ENCODE assay signal across 8 cellular contexts in the genomic region with DNA sequence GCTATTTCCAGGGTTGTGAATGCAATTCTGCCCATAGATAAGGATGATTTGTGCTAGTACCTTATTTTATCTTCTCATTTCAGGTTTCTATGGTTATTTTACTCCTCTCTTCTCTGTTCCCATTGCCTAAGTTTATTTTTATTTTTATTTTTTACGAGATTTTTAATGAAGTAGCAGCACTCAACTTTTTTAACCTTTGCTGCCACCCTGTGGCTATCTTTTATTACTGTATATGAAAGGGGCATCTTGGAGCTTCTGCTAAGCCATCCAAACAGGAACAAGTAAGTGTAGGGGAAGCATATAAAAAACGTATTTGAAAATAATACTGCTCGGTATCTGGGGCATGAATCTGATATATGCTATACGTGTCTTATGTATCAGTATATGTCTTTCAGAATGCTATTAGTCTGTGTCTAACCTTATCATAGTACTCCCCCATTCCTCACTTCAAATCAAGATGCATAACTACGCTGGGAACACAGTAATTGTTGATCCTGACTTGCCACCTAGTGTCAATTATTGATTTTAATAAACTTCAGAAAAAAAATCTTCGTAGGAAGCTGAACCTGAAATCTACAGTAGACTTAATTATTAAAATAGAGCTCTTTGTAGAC.
DNase-seq lines count a peak whose midpoint lies in the region; ATAC-seq and TF ChIP-seq lines count a peak whose summit lies in the region.

No MANE protein-coding gene starts in this region.

- no peak overlapping the region for H3K4me3 ChIP-seq in fibroblast of villous mesenchyme (ENCODE audit: low read depth, low read length)

- peaks cover 16% of the 10 kb centered on the region for H3K4me1 Mint-ChIP-seq in T-helper 17 cell

- intact Hi-C loops in posterior vena cava (cut with DNase I): no loop called here

- ATAC-seq in T-helper 17 cell: peak; percentile 83
- no peak for ATAC-seq in GM18907 (IDR thresholded peaks at IDR 0.05; ENCODE audit: unreplicated experiment)

- no peaks in the 10 kb centered on the region for H3K27me3 Mint-ChIP-seq in T-helper 17 cell

- DNase-seq in DMS 273 (lab: John Stamatoyannopoulos, UW; ENCODE audit: unreplicated experiment) (peak; percentile 59), DMS 273 treated with DMSO at 0.1 percent for 48 hours (lab: John Stamatoyannopoulos, UW) (no peak), HT-29 (ENCODE audit: low spot score) (peak; percentile 58), T-helper 17 cell (no peak), fibroblast of villous mesenchyme (ENCODE audit: low read depth) (peak; percentile 61), renal cortical epithelial cell (ENCODE audit: low read depth) (peak; percentile 61), posterior vena cava (ENCODE audit: low spot score) (no peak)

- no peaks in the 10 kb centered on the region for H3K9me3 ChIP-seq in T-helper 17 cell (ENCODE audit: control insufficient read depth, low read length, poor library complexity, severe bottlenecking)

- H3K27ac Mint-ChIP-seq in T-helper 17 cell: peak overlapping the region; percentile 86

- peak; percentile 48 for TF ChIP-seq CTCF in fibroblast of villous mesenchyme (IDR thresholded peaks at IDR 0.05; ENCODE audit: insufficient read depth, low read depth, low read length)

- peaks cover 2% of the 10 kb centered on the region for H3K36me3 Mint-ChIP-seq in T-helper 17 cell (ENCODE audit: low read depth)

- no peak overlapping the region for H3K4me3 Mint-ChIP-seq in T-helper 17 cell

Comparison
In these comparisons a context has a peak if more than half of its experiments do, and no peak if none do; other contexts are left out.
1. DNase-seq: peak in DMS 273 (single experiment), HT-29 (single experiment), fibroblast of villous mesenchyme (single experiment) and renal cortical epithelial cell (single experiment); none in DMS 273 treated with DMSO at 0.1 percent for 48 hours (single experiment), T-helper 17 cell (0 of 3) and posterior vena cava (single experiment).